1 cellular context compared by ENCODE assay signal in the genomic region with DNA sequence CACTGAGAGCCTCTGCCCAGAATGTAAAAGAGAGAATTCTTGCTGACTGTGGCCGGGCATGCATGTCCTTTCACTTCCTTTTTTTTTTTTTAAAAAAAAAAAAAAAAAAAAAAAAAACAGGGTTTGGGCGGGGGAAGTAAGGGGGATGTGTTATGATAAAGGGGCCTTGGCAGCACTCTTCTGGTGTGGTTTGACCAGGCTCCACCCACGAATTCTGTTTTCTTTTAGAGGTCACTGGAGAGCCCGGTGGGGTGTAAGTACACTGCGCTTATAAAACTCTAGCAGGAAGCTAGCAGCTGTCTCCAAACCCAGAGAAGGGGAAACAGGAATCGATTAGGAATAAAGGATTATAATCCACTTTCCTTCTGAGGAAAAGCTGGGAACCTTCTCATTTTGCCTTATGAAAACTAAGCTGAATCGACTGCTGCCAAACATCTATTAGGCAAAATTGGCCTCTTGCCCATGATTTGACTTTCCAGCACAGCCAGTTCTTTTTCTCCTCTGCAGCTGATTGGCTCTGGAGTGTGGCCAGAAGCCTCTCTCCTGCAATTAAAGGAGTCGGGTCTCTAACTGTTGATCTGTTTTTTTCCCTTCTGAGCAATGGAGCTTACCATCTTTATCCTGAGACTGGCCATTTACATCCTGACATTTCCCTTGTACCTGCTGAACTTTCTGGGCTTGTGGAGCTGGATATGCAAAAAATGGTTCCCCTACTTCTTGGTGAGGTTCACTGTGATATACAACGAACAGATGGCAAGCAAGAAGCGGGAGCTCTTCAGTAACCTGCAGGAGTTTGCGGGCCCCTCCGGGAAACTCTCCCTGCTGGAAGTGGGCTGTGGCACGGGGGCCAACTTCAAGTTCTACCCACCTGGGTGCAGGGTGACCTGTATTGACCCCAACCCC.
A peak's percentile ranks its signal among the peaks of the same experiment; 100 is the strongest.
TF ChIP-seq lines count a peak whose summit lies in the region.

No MANE protein-coding gene starts in this region.

TF ChIP-seq in K562, 482 proteins besides CTCF, POLR2A, EP300 and RAD21 (continued from another document and continues in another):
- TF ChIP-seq, protein P1, sequence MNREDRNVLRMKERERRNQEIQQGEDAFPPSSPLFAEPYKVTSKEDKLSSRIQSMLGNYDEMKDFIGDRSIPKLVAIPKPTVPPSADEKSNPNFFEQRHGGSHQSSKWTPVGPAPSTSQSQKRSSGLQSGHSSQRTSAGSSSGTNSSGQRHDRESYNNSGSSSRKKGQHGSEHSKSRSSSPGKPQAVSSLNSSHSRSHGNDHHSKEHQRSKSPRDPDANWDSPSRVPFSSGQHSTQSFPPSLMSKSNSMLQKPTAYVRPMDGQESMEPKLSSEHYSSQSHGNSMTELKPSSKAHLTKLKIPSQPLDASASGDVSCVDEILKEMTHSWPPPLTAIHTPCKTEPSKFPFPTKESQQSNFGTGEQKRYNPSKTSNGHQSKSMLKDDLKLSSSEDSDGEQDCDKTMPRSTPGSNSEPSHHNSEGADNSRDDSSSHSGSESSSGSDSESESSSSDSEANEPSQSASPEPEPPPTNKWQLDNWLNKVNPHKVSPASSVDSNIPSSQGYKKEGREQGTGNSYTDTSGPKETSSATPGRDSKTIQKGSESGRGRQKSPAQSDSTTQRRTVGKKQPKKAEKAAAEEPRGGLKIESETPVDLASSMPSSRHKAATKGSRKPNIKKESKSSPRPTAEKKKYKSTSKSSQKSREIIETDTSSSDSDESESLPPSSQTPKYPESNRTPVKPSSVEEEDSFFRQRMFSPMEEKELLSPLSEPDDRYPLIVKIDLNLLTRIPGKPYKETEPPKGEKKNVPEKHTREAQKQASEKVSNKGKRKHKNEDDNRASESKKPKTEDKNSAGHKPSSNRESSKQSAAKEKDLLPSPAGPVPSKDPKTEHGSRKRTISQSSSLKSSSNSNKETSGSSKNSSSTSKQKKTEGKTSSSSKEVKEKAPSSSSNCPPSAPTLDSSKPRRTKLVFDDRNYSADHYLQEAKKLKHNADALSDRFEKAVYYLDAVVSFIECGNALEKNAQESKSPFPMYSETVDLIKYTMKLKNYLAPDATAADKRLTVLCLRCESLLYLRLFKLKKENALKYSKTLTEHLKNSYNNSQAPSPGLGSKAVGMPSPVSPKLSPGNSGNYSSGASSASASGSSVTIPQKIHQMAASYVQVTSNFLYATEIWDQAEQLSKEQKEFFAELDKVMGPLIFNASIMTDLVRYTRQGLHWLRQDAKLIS (CRISPR knock-in tag; IDR thresholded peaks at IDR 0.05): no peak
- TF ChIP-seq TFAM (CRISPR knock-in tag; conservative IDR thresholded peaks at IDR 0.05): no peak
- TF ChIP-seq CSDE1 (IDR thresholded peaks at IDR 0.05): no peak
- no peak for TF ChIP-seq NR1H2 (CRISPR knock-in tag; IDR thresholded peaks at IDR 0.05)
- TF ChIP-seq TAF15 (IDR thresholded peaks at IDR 0.05; ENCODE audit: low read depth, low read length): no peak
- TF ChIP-seq ZNF695 (CRISPR knock-in tag; IDR thresholded peaks at IDR 0.05): no peak
- TF ChIP-seq SREBF2 (CRISPR knock-in tag; IDR thresholded peaks at IDR 0.05): no peak
- TF ChIP-seq ZNF668 (CRISPR knock-in tag; IDR thresholded peaks at IDR 0.05): no peak
- no peak for TF ChIP-seq ZNF121 (CRISPR knock-in tag; conservative IDR thresholded peaks at IDR 0.05)
- TF ChIP-seq, protein P2, sequence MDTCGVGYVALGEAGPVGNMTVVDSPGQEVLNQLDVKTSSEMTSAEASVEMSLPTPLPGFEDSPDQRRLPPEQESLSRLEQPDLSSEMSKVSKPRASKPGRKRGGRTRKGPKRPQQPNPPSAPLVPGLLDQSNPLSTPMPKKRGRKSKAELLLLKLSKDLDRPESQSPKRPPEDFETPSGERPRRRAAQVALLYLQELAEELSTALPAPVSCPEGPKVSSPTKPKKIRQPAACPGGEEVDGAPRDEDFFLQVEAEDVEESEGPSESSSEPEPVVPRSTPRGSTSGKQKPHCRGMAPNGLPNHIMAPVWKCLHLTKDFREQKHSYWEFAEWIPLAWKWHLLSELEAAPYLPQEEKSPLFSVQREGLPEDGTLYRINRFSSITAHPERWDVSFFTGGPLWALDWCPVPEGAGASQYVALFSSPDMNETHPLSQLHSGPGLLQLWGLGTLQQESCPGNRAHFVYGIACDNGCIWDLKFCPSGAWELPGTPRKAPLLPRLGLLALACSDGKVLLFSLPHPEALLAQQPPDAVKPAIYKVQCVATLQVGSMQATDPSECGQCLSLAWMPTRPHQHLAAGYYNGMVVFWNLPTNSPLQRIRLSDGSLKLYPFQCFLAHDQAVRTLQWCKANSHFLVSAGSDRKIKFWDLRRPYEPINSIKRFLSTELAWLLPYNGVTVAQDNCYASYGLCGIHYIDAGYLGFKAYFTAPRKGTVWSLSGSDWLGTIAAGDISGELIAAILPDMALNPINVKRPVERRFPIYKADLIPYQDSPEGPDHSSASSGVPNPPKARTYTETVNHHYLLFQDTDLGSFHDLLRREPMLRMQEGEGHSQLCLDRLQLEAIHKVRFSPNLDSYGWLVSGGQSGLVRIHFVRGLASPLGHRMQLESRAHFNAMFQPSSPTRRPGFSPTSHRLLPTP (IDR thresholded peaks at IDR 0.05; ENCODE audit: borderline replicate concordance, extremely low read depth, insufficient read length): no peak
- TF ChIP-seq, protein P3, sequence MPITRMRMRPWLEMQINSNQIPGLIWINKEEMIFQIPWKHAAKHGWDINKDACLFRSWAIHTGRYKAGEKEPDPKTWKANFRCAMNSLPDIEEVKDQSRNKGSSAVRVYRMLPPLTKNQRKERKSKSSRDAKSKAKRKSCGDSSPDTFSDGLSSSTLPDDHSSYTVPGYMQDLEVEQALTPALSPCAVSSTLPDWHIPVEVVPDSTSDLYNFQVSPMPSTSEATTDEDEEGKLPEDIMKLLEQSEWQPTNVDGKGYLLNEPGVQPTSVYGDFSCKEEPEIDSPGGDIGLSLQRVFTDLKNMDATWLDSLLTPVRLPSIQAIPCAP (CRISPR knock-in tag; IDR thresholded peaks at IDR 0.05; ENCODE audit: borderline replicate concordance): no peak
- no peak for TF ChIP-seq CBX8 (IDR thresholded peaks at IDR 0.05; ENCODE audit: borderline replicate concordance, extremely low read depth, low read depth, low read length, poor library complexity, severe bottlenecking)
- TF ChIP-seq POLR2AphosphoS2 (IDR thresholded peaks at IDR 0.05; ENCODE audit: low read length): no peak
- TF ChIP-seq ZNF232 (CRISPR knock-in tag; IDR thresholded peaks at IDR 0.05): no peak
- no peak for TF ChIP-seq HIVEP1 (CRISPR knock-in tag; IDR thresholded peaks at IDR 0.05)
- no peak for TF ChIP-seq DEAF1 (CRISPR knock-in tag; IDR thresholded peaks at IDR 0.05)
- TF ChIP-seq, protein P4, sequence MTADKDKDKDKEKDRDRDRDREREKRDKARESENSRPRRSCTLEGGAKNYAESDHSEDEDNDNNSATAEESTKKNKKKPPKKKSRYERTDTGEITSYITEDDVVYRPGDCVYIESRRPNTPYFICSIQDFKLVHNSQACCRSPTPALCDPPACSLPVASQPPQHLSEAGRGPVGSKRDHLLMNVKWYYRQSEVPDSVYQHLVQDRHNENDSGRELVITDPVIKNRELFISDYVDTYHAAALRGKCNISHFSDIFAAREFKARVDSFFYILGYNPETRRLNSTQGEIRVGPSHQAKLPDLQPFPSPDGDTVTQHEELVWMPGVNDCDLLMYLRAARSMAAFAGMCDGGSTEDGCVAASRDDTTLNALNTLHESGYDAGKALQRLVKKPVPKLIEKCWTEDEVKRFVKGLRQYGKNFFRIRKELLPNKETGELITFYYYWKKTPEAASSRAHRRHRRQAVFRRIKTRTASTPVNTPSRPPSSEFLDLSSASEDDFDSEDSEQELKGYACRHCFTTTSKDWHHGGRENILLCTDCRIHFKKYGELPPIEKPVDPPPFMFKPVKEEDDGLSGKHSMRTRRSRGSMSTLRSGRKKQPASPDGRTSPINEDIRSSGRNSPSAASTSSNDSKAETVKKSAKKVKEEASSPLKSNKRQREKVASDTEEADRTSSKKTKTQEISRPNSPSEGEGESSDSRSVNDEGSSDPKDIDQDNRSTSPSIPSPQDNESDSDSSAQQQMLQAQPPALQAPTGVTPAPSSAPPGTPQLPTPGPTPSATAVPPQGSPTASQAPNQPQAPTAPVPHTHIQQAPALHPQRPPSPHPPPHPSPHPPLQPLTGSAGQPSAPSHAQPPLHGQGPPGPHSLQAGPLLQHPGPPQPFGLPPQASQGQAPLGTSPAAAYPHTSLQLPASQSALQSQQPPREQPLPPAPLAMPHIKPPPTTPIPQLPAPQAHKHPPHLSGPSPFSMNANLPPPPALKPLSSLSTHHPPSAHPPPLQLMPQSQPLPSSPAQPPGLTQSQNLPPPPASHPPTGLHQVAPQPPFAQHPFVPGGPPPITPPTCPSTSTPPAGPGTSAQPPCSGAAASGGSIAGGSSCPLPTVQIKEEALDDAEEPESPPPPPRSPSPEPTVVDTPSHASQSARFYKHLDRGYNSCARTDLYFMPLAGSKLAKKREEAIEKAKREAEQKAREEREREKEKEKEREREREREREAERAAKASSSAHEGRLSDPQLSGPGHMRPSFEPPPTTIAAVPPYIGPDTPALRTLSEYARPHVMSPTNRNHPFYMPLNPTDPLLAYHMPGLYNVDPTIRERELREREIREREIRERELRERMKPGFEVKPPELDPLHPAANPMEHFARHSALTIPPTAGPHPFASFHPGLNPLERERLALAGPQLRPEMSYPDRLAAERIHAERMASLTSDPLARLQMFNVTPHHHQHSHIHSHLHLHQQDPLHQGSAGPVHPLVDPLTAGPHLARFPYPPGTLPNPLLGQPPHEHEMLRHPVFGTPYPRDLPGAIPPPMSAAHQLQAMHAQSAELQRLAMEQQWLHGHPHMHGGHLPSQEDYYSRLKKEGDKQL (CRISPR knock-in tag; IDR thresholded peaks at IDR 0.05; ENCODE audit: borderline replicate concordance): no peak
- no peak for TF ChIP-seq NCOA1 (IDR thresholded peaks at IDR 0.05; ENCODE audit: low read depth)
- no peak for TF ChIP-seq CBX5 (IDR thresholded peaks at IDR 0.05; ENCODE audit: borderline replicate concordance, low read depth)
- no peak for TF ChIP-seq MEF2D (tag; conservative IDR thresholded peaks at IDR 0.05; ENCODE audit: low read depth)
- no peak for TF ChIP-seq RFX1 (IDR thresholded peaks at IDR 0.05)
- TF ChIP-seq ARID2 (IDR thresholded peaks at IDR 0.05): no peak
- no peak for TF ChIP-seq ZNF407 (IDR thresholded peaks at IDR 0.05; ENCODE audit: low read depth)
- TF ChIP-seq DDX20 (tag; IDR thresholded peaks at IDR 0.05; ENCODE audit: low read depth): no peak
- peak; percentile 35; the same call in 1 of the 2 replicates for TF ChIP-seq PHF8 (IDR thresholded peaks at IDR 0.05; ENCODE audit: borderline replicate concordance, low read length)
- no peak for TF ChIP-seq ZNF586 (CRISPR knock-in tag; conservative IDR thresholded peaks at IDR 0.05)
- TF ChIP-seq RBM14 (IDR thresholded peaks at IDR 0.05; ENCODE audit: borderline replicate concordance, insufficient read depth, low read depth, low read length): no peak
